Comparison of ENCODE assay signal across 1 cellular context in the genomic region with DNA sequence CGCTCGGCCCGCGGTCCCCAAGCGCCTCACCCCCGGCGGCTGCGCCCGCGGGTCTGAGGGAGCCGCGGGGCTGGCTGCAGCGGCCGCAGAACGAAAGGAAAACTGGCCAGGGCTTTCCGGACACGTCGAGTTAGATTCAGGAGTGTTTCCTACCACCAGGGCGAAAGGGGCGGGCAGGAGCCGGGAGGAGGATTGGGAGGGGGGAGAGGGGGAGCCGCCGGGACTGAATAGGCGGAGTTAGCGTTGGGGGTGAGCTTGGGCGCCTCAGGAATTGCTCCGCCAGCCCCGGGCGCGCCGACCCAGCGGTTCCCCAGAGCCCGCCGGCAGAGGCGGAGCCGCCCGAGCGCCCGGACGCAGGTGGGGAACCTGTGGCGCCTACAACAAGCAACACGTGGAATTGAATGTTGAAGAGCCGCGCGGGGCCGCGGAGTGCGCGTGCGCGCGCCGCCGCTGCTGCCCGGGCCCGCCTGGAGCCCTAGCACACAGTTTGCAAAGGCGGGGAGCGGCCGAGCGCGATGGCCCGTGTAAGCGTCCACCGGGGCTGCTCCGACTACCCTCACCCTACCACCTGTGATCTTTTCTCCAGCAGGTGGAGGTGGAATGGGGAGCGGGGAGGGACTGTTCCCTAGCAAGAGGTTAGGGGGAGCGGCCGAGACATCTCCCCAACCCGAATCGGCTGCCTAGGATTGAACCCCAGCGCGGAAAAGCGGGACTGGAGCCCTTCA.
A peak's percentile ranks its signal among the peaks of the same experiment; 100 is the strongest.
TF ChIP-seq lines count a peak whose summit lies in the region.

A gene (minus strand): TSS at position 104 of the 725 bp plus-strand sequence. CDS start 123 bp downstream, outside the sequence.

TF ChIP-seq in HepG2, 621 proteins besides CTCF, POLR2A, EP300 and RAD21 (continued from another document and continues in another):
- TF ChIP-seq, protein P1, sequence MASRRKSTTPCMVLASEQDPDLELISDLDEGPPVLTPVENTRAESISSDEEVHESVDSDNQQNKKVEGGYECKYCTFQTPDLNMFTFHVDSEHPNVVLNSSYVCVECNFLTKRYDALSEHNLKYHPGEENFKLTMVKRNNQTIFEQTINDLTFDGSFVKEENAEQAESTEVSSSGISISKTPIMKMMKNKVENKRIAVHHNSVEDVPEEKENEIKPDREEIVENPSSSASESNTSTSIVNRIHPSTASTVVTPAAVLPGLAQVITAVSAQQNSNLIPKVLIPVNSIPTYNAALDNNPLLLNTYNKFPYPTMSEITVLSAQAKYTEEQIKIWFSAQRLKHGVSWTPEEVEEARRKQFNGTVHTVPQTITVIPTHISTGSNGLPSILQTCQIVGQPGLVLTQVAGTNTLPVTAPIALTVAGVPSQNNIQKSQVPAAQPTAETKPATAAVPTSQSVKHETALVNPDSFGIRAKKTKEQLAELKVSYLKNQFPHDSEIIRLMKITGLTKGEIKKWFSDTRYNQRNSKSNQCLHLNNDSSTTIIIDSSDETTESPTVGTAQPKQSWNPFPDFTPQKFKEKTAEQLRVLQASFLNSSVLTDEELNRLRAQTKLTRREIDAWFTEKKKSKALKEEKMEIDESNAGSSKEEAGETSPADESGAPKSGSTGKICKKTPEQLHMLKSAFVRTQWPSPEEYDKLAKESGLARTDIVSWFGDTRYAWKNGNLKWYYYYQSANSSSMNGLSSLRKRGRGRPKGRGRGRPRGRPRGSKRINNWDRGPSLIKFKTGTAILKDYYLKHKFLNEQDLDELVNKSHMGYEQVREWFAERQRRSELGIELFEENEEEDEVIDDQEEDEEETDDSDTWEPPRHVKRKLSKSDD (CRISPR knock-in tag; IDR thresholded peaks at IDR 0.05; ENCODE audit: low read depth), result no peak; the same call in 1 of the 2 replicates
- TF ChIP-seq SYNCRIP (IDR thresholded peaks at IDR 0.05; ENCODE audit: insufficient read depth, low read depth, low read length) (no peak), PCBP2 (optimal IDR thresholded peaks at IDR 0.05; ENCODE audit: low read depth, low read length, poor library complexity, severe bottlenecking) (no peak), PITX1 (CRISPR knock-in tag; IDR thresholded peaks at IDR 0.05) (no peak), PLRG1 (conservative IDR thresholded peaks at IDR 0.05) (no peak), ZNF3 (CRISPR knock-in tag; IDR thresholded peaks at IDR 0.05) (no peak), KMT2A (CRISPR knock-in tag; IDR thresholded peaks at IDR 0.05) (no peak; the same call in none of the 2 replicates), KDM4B (CRISPR knock-in tag; IDR thresholded peaks at IDR 0.05) (no peak), SIN3B (IDR thresholded peaks at IDR 0.05; ENCODE audit: low read length) (no peak), ZNF354B (CRISPR knock-in tag; IDR thresholded peaks at IDR 0.05) (no peak), CC2D1A (CRISPR knock-in tag; IDR thresholded peaks at IDR 0.05) (0 out of 2 replicates have a peak, but pooled peaks have one; percentile 74), RXRA (CRISPR knock-in tag; IDR thresholded peaks at IDR 0.05) (no peak), FOXM1 (CRISPR knock-in tag; IDR thresholded peaks at IDR 0.05) (no peak), NFIB (CRISPR knock-in tag; IDR thresholded peaks at IDR 0.05; ENCODE audit: borderline replicate concordance) (no peak), STAG1 (CRISPR knock-in tag; IDR thresholded peaks at IDR 0.05) (no peak), ZNF850 (CRISPR knock-in tag; conservative IDR thresholded peaks at IDR 0.05) (no peak), MAZ (IDR thresholded peaks at IDR 0.05; ENCODE audit: borderline replicate concordance, low read depth, low read length) (peak; percentile 78), MAZ (CRISPR knock-in tag; IDR thresholded peaks at IDR 0.05; ENCODE audit: low read depth) (peak; percentile 67; the same call in 1 of the 2 replicates), POGZ (CRISPR knock-in tag; IDR thresholded peaks at IDR 0.05) (peak; percentile 65), ZNF841 (CRISPR knock-in tag; IDR thresholded peaks at IDR 0.05; ENCODE audit: borderline replicate concordance) (peak; percentile 80; the same call in 1 of the 2 replicates), REPIN1 (CRISPR knock-in tag; IDR thresholded peaks at IDR 0.05; ENCODE audit: borderline replicate concordance, low read depth) (no peak; the same call in none of the 2 replicates), ZNF564 (CRISPR knock-in tag; IDR thresholded peaks at IDR 0.05) (peak; percentile 79), ZNF724P (CRISPR knock-in tag; IDR thresholded peaks at IDR 0.05; ENCODE audit: borderline replicate concordance) (0 out of 2 replicates have a peak, but pooled peaks have one; percentile 24), BCL6 (CRISPR knock-in tag; IDR thresholded peaks at IDR 0.05) (no peak)
- TF ChIP-seq, protein P2, sequence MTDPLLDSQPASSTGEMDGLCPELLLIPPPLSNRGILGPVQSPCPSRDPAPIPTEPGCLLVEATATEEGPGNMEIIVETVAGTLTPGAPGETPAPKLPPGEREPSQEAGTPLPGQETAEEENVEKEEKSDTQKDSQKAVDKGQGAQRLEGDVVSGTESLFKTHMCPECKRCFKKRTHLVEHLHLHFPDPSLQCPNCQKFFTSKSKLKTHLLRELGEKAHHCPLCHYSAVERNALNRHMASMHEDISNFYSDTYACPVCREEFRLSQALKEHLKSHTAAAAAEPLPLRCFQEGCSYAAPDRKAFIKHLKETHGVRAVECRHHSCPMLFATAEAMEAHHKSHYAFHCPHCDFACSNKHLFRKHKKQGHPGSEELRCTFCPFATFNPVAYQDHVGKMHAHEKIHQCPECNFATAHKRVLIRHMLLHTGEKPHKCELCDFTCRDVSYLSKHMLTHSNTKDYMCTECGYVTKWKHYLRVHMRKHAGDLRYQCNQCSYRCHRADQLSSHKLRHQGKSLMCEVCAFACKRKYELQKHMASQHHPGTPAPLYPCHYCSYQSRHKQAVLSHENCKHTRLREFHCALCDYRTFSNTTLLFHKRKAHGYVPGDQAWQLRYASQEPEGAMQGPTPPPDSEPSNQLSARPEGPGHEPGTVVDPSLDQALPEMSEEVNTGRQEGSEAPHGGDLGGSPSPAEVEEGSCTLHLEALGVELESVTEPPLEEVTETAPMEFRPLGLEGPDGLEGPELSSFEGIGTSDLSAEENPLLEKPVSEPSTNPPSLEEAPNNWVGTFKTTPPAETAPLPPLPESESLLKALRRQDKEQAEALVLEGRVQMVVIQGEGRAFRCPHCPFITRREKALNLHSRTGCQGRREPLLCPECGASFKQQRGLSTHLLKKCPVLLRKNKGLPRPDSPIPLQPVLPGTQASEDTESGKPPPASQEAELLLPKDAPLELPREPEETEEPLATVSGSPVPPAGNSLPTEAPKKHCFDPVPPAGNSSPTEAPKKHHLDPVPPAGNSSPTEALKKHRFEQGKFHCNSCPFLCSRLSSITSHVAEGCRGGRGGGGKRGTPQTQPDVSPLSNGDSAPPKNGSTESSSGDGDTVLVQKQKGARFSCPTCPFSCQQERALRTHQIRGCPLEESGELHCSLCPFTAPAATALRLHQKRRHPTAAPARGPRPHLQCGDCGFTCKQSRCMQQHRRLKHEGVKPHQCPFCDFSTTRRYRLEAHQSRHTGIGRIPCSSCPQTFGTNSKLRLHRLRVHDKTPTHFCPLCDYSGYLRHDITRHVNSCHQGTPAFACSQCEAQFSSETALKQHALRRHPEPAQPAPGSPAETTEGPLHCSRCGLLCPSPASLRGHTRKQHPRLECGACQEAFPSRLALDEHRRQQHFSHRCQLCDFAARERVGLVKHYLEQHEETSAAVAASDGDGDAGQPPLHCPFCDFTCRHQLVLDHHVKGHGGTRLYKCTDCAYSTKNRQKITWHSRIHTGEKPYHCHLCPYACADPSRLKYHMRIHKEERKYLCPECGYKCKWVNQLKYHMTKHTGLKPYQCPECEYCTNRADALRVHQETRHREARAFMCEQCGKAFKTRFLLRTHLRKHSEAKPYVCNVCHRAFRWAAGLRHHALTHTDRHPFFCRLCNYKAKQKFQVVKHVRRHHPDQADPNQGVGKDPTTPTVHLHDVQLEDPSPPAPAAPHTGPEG (CRISPR knock-in tag; IDR thresholded peaks at IDR 0.05), result peak; percentile 83
- TF ChIP-seq, protein P3, sequence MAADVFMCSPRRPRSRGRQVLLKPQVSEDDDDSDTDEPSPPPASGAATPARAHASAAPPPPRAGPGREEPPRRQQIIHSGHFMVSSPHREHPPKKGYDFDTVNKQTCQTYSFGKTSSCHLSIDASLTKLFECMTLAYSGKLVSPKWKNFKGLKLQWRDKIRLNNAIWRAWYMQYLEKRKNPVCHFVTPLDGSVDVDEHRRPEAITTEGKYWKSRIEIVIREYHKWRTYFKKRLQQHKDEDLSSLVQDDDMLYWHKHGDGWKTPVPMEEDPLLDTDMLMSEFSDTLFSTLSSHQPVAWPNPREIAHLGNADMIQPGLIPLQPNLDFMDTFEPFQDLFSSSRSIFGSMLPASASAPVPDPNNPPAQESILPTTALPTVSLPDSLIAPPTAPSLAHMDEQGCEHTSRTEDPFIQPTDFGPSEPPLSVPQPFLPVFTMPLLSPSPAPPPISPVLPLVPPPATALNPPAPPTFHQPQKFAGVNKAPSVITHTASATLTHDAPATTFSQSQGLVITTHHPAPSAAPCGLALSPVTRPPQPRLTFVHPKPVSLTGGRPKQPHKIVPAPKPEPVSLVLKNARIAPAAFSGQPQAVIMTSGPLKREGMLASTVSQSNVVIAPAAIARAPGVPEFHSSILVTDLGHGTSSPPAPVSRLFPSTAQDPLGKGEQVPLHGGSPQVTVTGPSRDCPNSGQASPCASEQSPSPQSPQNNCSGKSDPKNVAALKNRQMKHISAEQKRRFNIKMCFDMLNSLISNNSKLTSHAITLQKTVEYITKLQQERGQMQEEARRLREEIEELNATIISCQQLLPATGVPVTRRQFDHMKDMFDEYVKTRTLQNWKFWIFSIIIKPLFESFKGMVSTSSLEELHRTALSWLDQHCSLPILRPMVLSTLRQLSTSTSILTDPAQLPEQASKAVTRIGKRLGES (CRISPR knock-in tag; IDR thresholded peaks at IDR 0.05; ENCODE audit: borderline replicate concordance), result peak; percentile 75; the same call in 1 of the 2 replicates
- TF ChIP-seq, protein P4, sequence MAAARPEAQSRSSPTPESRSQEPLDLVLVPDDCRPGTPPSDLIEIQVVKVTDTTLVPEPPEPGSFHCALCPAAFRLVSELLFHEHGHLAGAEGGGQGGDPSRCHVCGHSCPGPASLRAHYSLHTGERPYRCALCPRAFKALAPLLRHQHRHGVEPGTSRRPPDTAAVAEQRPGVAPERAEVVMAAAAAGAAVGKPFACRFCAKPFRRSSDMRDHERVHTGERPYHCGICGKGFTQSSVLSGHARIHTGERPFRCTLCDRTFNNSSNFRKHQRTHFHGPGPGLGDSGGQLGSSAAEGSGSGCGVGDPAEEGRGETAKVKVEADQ (CRISPR knock-in tag; IDR thresholded peaks at IDR 0.05; ENCODE audit: borderline replicate concordance), result no peak
- TF ChIP-seq, protein P5, sequence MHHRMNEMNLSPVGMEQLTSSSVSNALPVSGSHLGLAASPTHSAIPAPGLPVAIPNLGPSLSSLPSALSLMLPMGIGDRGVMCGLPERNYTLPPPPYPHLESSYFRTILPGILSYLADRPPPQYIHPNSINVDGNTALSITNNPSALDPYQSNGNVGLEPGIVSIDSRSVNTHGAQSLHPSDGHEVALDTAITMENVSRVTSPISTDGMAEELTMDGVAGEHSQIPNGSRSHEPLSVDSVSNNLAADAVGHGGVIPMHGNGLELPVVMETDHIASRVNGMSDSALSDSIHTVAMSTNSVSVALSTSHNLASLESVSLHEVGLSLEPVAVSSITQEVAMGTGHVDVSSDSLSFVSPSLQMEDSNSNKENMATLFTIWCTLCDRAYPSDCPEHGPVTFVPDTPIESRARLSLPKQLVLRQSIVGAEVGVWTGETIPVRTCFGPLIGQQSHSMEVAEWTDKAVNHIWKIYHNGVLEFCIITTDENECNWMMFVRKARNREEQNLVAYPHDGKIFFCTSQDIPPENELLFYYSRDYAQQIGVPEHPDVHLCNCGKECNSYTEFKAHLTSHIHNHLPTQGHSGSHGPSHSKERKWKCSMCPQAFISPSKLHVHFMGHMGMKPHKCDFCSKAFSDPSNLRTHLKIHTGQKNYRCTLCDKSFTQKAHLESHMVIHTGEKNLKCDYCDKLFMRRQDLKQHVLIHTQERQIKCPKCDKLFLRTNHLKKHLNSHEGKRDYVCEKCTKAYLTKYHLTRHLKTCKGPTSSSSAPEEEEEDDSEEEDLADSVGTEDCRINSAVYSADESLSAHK (CRISPR knock-in tag; IDR thresholded peaks at IDR 0.05; ENCODE audit: borderline replicate concordance), result no peak
- TF ChIP-seq, protein P6, sequence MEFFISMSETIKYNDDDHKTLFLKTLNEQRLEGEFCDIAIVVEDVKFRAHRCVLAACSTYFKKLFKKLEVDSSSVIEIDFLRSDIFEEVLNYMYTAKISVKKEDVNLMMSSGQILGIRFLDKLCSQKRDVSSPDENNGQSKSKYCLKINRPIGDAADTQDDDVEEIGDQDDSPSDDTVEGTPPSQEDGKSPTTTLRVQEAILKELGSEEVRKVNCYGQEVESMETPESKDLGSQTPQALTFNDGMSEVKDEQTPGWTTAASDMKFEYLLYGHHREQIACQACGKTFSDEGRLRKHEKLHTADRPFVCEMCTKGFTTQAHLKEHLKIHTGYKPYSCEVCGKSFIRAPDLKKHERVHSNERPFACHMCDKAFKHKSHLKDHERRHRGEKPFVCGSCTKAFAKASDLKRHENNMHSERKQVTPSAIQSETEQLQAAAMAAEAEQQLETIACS (CRISPR knock-in tag; IDR thresholded peaks at IDR 0.05), result peak; percentile 93
- TF ChIP-seq, protein P7, sequence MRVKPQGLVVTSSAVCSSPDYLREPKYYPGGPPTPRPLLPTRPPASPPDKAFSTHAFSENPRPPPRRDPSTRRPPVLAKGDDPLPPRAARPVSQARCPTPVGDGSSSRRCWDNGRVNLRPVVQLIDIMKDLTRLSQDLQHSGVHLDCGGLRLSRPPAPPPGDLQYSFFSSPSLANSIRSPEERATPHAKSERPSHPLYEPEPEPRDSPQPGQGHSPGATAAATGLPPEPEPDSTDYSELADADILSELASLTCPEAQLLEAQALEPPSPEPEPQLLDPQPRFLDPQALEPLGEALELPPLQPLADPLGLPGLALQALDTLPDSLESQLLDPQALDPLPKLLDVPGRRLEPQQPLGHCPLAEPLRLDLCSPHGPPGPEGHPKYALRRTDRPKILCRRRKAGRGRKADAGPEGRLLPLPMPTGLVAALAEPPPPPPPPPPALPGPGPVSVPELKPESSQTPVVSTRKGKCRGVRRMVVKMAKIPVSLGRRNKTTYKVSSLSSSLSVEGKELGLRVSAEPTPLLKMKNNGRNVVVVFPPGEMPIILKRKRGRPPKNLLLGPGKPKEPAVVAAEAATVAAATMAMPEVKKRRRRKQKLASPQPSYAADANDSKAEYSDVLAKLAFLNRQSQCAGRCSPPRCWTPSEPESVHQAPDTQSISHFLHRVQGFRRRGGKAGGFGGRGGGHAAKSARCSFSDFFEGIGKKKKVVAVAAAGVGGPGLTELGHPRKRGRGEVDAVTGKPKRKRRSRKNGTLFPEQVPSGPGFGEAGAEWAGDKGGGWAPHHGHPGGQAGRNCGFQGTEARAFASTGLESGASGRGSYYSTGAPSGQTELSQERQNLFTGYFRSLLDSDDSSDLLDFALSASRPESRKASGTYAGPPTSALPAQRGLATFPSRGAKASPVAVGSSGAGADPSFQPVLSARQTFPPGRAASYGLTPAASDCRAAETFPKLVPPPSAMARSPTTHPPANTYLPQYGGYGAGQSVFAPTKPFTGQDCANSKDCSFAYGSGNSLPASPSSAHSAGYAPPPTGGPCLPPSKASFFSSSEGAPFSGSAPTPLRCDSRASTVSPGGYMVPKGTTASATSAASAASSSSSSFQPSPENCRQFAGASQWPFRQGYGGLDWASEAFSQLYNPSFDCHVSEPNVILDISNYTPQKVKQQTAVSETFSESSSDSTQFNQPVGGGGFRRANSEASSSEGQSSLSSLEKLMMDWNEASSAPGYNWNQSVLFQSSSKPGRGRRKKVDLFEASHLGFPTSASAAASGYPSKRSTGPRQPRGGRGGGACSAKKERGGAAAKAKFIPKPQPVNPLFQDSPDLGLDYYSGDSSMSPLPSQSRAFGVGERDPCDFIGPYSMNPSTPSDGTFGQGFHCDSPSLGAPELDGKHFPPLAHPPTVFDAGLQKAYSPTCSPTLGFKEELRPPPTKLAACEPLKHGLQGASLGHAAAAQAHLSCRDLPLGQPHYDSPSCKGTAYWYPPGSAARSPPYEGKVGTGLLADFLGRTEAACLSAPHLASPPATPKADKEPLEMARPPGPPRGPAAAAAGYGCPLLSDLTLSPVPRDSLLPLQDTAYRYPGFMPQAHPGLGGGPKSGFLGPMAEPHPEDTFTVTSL (CRISPR knock-in tag; IDR thresholded peaks at IDR 0.05; ENCODE audit: borderline replicate concordance), result no peak
